In the genomic region with DNA sequence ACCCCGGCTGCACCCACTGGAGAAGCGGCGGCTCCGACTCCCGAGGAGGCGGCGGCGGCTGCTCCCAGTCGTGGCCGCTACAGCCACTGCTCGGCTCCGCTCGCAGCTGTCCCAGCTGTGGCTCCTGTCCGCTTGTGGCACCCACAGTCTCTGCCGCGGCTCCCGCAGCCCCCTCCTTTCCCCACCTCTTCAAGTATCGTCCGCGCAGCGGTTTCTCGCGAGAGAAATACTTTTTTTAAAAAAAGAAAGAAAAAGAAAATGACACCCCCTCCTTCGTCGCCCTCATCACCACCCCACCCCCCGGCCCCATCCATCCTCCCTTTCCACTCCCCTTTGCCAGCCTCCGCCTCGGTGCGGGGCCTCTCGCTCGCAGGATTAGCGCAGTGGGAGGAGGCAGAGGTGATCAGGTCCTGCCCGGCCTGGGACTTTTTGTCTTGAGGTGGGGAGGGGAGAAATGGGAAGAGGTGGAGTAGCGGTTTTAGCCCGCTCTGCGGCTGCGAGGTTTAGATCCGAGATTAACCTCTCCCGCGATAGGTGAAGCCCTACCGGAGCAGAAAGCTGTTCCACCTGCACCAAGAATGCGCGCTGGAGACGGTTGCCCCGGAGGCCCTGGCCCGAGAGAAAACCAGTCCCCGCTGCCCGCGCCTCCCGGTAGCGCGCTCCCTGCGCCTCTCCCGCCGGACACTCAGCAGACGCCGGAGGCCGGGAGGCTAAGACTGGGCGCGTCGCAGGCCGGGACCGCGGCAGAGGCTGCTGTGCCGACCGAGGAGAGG, we compare ENCODE assay signal across 1 cellular context.
TF ChIP-seq lines count a peak whose summit lies in the region.

A gene (minus strand): TSS at position 152 of the 773 bp plus-strand sequence. CDS start 940 bp downstream, outside the sequence.

TF ChIP-seq in GM23338, 12 proteins besides CTCF, POLR2A, EP300 and RAD21 (continued from another document):
- TF ChIP-seq, protein P1, sequence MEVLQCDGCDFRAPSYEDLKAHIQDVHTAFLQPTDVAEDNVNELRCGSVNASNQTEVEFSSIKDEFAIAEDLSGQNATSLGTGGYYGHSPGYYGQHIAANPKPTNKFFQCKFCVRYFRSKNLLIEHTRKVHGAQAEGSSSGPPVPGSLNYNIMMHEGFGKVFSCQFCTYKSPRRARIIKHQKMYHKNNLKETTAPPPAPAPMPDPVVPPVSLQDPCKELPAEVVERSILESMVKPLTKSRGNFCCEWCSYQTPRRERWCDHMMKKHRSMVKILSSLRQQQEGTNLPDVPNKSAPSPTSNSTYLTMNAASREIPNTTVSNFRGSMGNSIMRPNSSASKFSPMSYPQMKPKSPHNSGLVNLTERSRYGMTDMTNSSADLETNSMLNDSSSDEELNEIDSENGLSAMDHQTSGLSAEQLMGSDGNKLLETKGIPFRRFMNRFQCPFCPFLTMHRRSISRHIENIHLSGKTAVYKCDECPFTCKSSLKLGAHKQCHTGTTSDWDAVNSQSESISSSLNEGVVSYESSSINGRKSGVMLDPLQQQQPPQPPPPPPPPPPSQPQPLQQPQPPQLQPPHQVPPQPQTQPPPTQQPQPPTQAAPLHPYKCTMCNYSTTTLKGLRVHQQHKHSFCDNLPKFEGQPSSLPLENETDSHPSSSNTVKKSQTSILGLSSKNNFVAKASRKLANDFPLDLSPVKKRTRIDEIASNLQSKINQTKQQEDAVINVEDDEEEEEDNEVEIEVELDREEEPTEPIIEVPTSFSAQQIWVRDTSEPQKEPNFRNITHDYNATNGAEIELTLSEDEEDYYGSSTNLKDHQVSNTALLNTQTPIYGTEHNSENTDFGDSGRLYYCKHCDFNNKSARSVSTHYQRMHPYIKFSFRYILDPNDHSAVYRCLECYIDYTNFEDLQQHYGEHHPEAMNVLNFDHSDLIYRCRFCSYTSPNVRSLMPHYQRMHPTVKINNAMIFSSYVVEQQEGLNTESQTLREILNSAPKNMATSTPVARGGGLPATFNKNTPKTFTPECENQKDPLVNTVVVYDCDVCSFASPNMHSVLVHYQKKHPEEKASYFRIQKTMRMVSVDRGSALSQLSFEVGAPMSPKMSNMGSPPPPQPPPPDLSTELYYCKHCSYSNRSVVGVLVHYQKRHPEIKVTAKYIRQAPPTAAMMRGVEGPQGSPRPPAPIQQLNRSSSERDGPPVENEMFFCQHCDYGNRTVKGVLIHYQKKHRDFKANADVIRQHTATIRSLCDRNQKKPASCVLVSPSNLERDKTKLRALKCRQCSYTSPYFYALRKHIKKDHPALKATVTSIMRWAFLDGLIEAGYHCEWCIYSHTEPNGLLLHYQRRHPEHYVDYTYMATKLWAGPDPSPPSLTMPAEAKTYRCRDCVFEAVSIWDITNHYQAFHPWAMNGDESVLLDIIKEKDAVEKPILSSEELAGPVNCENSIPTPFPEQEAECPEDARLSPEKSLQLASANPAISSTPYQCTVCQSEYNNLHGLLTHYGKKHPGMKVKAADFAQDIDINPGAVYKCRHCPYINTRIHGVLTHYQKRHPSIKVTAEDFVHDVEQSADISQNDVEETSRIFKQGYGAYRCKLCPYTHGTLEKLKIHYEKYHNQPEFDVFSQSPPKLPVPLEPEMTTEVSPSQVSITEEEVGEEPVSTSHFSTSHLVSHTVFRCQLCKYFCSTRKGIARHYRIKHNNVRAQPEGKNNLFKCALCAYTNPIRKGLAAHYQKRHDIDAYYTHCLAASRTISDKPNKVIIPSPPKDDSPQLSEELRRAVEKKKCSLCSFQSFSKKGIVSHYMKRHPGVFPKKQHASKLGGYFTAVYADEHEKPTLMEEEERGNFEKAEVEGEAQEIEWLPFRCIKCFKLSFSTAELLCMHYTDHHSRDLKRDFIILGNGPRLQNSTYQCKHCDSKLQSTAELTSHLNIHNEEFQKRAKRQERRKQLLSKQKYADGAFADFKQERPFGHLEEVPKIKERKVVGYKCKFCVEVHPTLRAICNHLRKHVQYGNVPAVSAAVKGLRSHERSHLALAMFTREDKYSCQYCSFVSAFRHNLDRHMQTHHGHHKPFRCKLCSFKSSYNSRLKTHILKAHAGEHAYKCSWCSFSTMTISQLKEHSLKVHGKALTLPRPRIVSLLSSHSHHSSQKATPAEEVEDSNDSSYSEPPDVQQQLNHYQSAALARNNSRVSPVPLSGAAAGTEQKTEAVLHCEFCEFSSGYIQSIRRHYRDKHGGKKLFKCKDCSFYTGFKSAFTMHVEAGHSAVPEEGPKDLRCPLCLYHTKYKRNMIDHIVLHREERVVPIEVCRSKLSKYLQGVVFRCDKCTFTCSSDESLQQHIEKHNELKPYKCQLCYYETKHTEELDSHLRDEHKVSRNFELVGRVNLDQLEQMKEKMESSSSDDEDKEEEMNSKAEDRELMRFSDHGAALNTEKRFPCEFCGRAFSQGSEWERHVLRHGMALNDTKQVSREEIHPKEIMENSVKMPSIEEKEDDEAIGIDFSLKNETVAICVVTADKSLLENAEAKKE (CRISPR knock-in tag; IDR thresholded peaks at IDR 0.05) = no peak
- TF ChIP-seq ZNF114 (CRISPR knock-in tag; IDR thresholded peaks at IDR 0.05) = no peak
TF ChIP-seq in GM23338: peak in this region for 2.
